In genomic region chrX:2781698-2782097, GRCh38 we compare ENCODE assay signal across 19 cellular contexts. TPM values are rescaled to one million over a fixed set of nuclear protein-coding genes. Genes with fewer than 3 reads are reported as not detected.
DNase-seq lines count a peak whose midpoint lies in the region; ATAC-seq and TF ChIP-seq lines count a peak whose summit lies in the region.
"Had no signal": no experiment of that assay in that cellular context is flagged by ENCODE, and none has a peak within 500 bp of the region (broad histone marks: within the 10 kb centered on the region; RNA-seq: fewer than 3 reads in every experiment).

No MANE protein-coding gene starts in this region.

- in situ Hi-C loops in GM13977 (cut with MboI; ENCODE audit: low pct_unique_long_range_greater_than_20kb, low sequenced_read_pairs, unreplicated experiment) = no loop called here

- CTCF ChIA-PET in CD8-positive, alpha-beta T cell (lab: Charles Lee) = no interaction called here
- CTCF ChIA-PET in SK-N-SH (lab: Yijun Ruan, JAX) = no interaction called here

- no peaks in the 10 kb centered on the region for H4K20me1 ChIP-seq in SK-N-SH (ENCODE audit: insufficient read depth)

- H3K36me3 Mint-ChIP-seq in CD8-positive, alpha-beta T cell = no peaks in the 10 kb centered on the region
- H3K36me3 Mint-ChIP-seq in activated T-cell treated with anti-CD3 and anti-CD28 coated beads, Interleukin-2, amount 50 U/mL, for 72 hours (ENCODE audit: insufficient read depth in 2 of 2) = no peaks in the 10 kb centered on the region
- H3K36me3 Mint-ChIP-seq: activated naive CD4-positive, alpha-beta T cell treated with anti-CD3 and anti-CD28 coated beads, Interleukin-2, amount 50 U/mL, for 24 hours; stimulated activated memory B cell treated with anti-CD40 and anti-IgM and Interleukin-4, amounts not matched to agents 10 μg/mL and 1 μg/mL and 100 μg/mL, for 72 hours had no signal

- no peak for TF ChIP-seq CTCF in CD8-positive, alpha-beta T cell (IDR thresholded peaks at IDR 0.05)
- TF ChIP-seq CTCF in vagina (IDR thresholded peaks at IDR 0.05) (no peak), SK-N-SH (IDR thresholded peaks at IDR 0.05) (no peak), GM13977 (IDR thresholded peaks at IDR 0.05; ENCODE audit: extremely low read depth, insufficient read depth, missing control alignments) (no peak)

- H3K27ac Mint-ChIP-seq in CD8-positive, alpha-beta T cell = no peak overlapping the region
- H3K27ac Mint-ChIP-seq in activated T-cell treated with anti-CD3 and anti-CD28 coated beads, Interleukin-2, amount 50 U/mL, for 72 hours = no peak overlapping the region
- H3K27ac Mint-ChIP-seq: activated naive CD4-positive, alpha-beta T cell treated with anti-CD3 and anti-CD28 coated beads, Interleukin-2, amount 50 U/mL, for 24 hours; dendritic cell treated with granulocyte-macrophage colony-stimulating factor and Interleukin-4, amounts not matched to agents 40 ng/mL and 50 ng/mL, for 4 days; stimulated activated memory B cell treated with anti-CD40 and anti-IgM and Interleukin-4, amounts not matched to agents 10 μg/mL and 1 μg/mL and 100 μg/mL, for 72 hours had no signal

- 34% methylated on average over 6 of the region's 6 CpGs for WGBS in SK-N-SH (ENCODE audit: low lambda C conversion rate)

- no peaks in the 10 kb centered on the region for H3K27me3 ChIP-seq in CD8-positive, alpha-beta T cell (ENCODE audit: insufficient read depth, low read length)
- H3K27me3 ChIP-seq in iPS-20b (ENCODE audit: insufficient read depth, low read length) (no peaks in the 10 kb centered on the region), vagina (no peaks in the 10 kb centered on the region), SK-N-SH (ENCODE audit: insufficient read depth) (peaks cover 15% of the 10 kb centered on the region; the same call in 1 of the 2 replicates)
- H3K27me3 ChIP-seq: brain microvascular endothelial cell, ovary had no signal

- H3K27me3 Mint-ChIP-seq in CD8-positive, alpha-beta T cell (ENCODE audit: low read depth) = no peaks in the 10 kb centered on the region
- H3K27me3 Mint-ChIP-seq in activated T-cell treated with anti-CD3 and anti-CD28 coated beads, Interleukin-2, amount 50 U/mL, for 72 hours (ENCODE audit: low read depth) = peaks cover 14% of the 10 kb centered on the region
- H3K27me3 Mint-ChIP-seq: activated naive CD4-positive, alpha-beta T cell treated with anti-CD3 and anti-CD28 coated beads, Interleukin-2, amount 50 U/mL, for 24 hours had no signal

- H3F3A ChIP-seq in SK-N-SH (replicated peaks; ENCODE audit: insufficient read depth) = no peaks in the 10 kb centered on the region

- POLR2A ChIA-PET in CD8-positive, alpha-beta T cell (lab: Charles Lee) = no interaction called here
- POLR2A ChIA-PET in SK-N-SH (lab: Yijun Ruan, JAX) = no interaction called here

- no peak overlapping the region for H3K4me2 ChIP-seq in SK-N-SH

- H3K9me3 Mint-ChIP-seq in CD8-positive, alpha-beta T cell = no peaks in the 10 kb centered on the region
- no peaks in the 10 kb centered on the region for H3K9me3 Mint-ChIP-seq in activated T-cell treated with anti-CD3 and anti-CD28 coated beads, Interleukin-2, amount 50 U/mL, for 72 hours
- H3K9me3 Mint-ChIP-seq: activated naive CD4-positive, alpha-beta T cell treated with anti-CD3 and anti-CD28 coated beads, Interleukin-2, amount 50 U/mL, for 24 hours; CD8-positive, alpha-beta memory T cell; dendritic cell treated with granulocyte-macrophage colony-stimulating factor and Interleukin-4, amounts not matched to agents 40 ng/mL and 50 ng/mL, for 4 days; stimulated activated memory B cell treated with anti-CD40 and anti-IgM and Interleukin-4, amounts not matched to agents 10 μg/mL and 1 μg/mL and 100 μg/mL, for 72 hours had no signal

- no peaks in the 10 kb centered on the region for H3K4me1 ChIP-seq in CD8-positive, alpha-beta T cell (ENCODE audit: insufficient read depth, low read length)
- H3K4me1 ChIP-seq in iPS-20b (ENCODE audit: insufficient read depth, low read length) = peaks cover 23% of the 10 kb centered on the region
- no peaks in the 10 kb centered on the region for H3K4me1 ChIP-seq in vagina
- H3K4me1 ChIP-seq in SK-N-SH (ENCODE audit: control insufficient read depth in 1 of 2, insufficient read depth in 2 of 2, low read depth in 1 of 2, low read length in 1 of 2) = no peaks in the 10 kb centered on the region

- no peaks in the 10 kb centered on the region for H3K36me3 ChIP-seq in CD8-positive, alpha-beta T cell (ENCODE audit: insufficient read depth, low read length)
- no peaks in the 10 kb centered on the region for H3K36me3 ChIP-seq in iPS-20b (ENCODE audit: insufficient read depth, low read depth, low read length)
- H3K36me3 ChIP-seq in vagina = no peaks in the 10 kb centered on the region
- H3K36me3 ChIP-seq in SK-N-SH (replicated peaks in 1 of 2; ENCODE audit: control insufficient read depth in 1 of 2, insufficient read depth in 2 of 2, low read length in 1 of 2) = no peaks in the 10 kb centered on the region
- H3K36me3 ChIP-seq: brain microvascular endothelial cell, ovary had no signal

- no peak for ATAC-seq in CD8-positive, alpha-beta T cell
- ATAC-seq in GM21526 (IDR thresholded peaks at IDR 0.05; ENCODE audit: low FRiP score, unreplicated experiment) = peak; percentile 50
- no peak for ATAC-seq in activated T-cell treated with anti-CD3 and anti-CD28 coated beads, Interleukin-2, amount 50 U/mL, for 72 hours (replicated peaks in 1 of 2)
- ATAC-seq: esophagus mucosa; stimulated activated memory B cell treated with anti-CD40 and anti-IgM and Interleukin-4, amounts not matched to agents 10 μg/mL and 1 μg/mL and 100 μg/mL, for 72 hours had no signal

- intact Hi-C loops in CD8-positive, alpha-beta T cell (cut with DNase I, micrococcal nuclease) = no loop called here
- intact Hi-C loops in vagina (cut with DNase I) = no loop called here

- DNase-seq in CD8-positive, alpha-beta T cell = no peak
- DNase-seq in Jurkat, Clone E6-1 (ENCODE audit: low read depth, low spot score) = peak; percentile 19
- no peak for DNase-seq in vagina (ENCODE audit: extremely low spot score in 2 of 2)
- DNase-seq in activated T-cell treated with anti-CD3 and anti-CD28 coated beads, Interleukin-2, amount 50 U/mL, for 72 hours = no peak
- no peak for DNase-seq in SK-N-SH
- no peak for DNase-seq in GM13977 (ENCODE audit: low spot score)
- DNase-seq: brain microvascular endothelial cell; CD8-positive, alpha-beta memory T cell; head of caudate nucleus; kidney; NCI-H1105; NCI-H2171; ovary had no signal

- no peaks in the 10 kb centered on the region for H3K79me2 ChIP-seq in SK-N-SH (ENCODE audit: insufficient read depth)

- TF ChIP-seq EP300 in SK-N-SH (IDR thresholded peaks at IDR 0.05; ENCODE audit: borderline replicate concordance in 1 of 2, low read depth in 1 of 2, low read length in 1 of 2) = no peak

- peaks cover 9% of the 10 kb centered on the region for H3K4me1 Mint-ChIP-seq in CD8-positive, alpha-beta T cell (ENCODE audit: low read depth)
- peaks cover 15% of the 10 kb centered on the region for H3K4me1 Mint-ChIP-seq in activated T-cell treated with anti-CD3 and anti-CD28 coated beads, Interleukin-2, amount 50 U/mL, for 72 hours (ENCODE audit: low read depth)
- H3K4me1 Mint-ChIP-seq: activated naive CD4-positive, alpha-beta T cell treated with anti-CD3 and anti-CD28 coated beads, Interleukin-2, amount 50 U/mL, for 24 hours; stimulated activated memory B cell treated with anti-CD40 and anti-IgM and Interleukin-4, amounts not matched to agents 10 μg/mL and 1 μg/mL and 100 μg/mL, for 72 hours had no signal

- H3K9me3 ChIP-seq in CD8-positive, alpha-beta T cell (ENCODE audit: low read length) = no peaks in the 10 kb centered on the region
- H3K9me3 ChIP-seq in iPS-20b (ENCODE audit: insufficient read depth, low read depth, low read length) (no peaks in the 10 kb centered on the region), vagina (no peaks in the 10 kb centered on the region), SK-N-SH (no peaks in the 10 kb centered on the region)
- H3K9me3 ChIP-seq: ovary had no signal

- no peaks in the 10 kb centered on the region for H3K9me2 ChIP-seq in SK-N-SH

- no peak for TF ChIP-seq POLR2A in vagina (IDR thresholded peaks at IDR 0.05)

- no peak overlapping the region for H3K27ac ChIP-seq in CD8-positive, alpha-beta T cell (ENCODE audit: low read depth, low read length)
- H3K27ac ChIP-seq in iPS-20b (ENCODE audit: low read length) (peak overlapping the region; percentile 72), vagina (no peak overlapping the region), SK-N-SH (ENCODE audit: low read depth in 2 of 2, low read length in 1 of 2) (no peak overlapping the region)
- H3K27ac ChIP-seq: brain microvascular endothelial cell, ovary had no signal

- no peak for TF ChIP-seq RAD21 in SK-N-SH (IDR thresholded peaks at IDR 0.05; ENCODE audit: low read length)

- H2AFZ ChIP-seq in SK-N-SH (ENCODE audit: low read depth) = no peak overlapping the region

- H3K9ac ChIP-seq in iPS-20b (ENCODE audit: low read depth, low read length) = peak overlapping the region; percentile 57; the same call in 1 of the 2 replicates
- no peak overlapping the region for H3K9ac ChIP-seq in SK-N-SH

- peak overlapping the region; percentile 35 for H3K4me3 Mint-ChIP-seq in CD8-positive, alpha-beta T cell
- H3K4me3 Mint-ChIP-seq in activated T-cell treated with anti-CD3 and anti-CD28 coated beads, Interleukin-2, amount 50 U/mL, for 72 hours = peak overlapping the region in 1 of 2 donors; percentile 9
- H3K4me3 Mint-ChIP-seq: activated naive CD4-positive, alpha-beta T cell treated with anti-CD3 and anti-CD28 coated beads, Interleukin-2, amount 50 U/mL, for 24 hours; dendritic cell treated with granulocyte-macrophage colony-stimulating factor and Interleukin-4, amounts not matched to agents 40 ng/mL and 50 ng/mL, for 4 days; stimulated activated memory B cell treated with anti-CD40 and anti-IgM and Interleukin-4, amounts not matched to agents 10 μg/mL and 1 μg/mL and 100 μg/mL, for 72 hours had no signal

- H3K4me3 ChIP-seq in CD8-positive, alpha-beta T cell (ENCODE audit: low read depth, low read length) = no peak overlapping the region
- peak overlapping the region; percentile 16 for H3K4me3 ChIP-seq in Jurkat, Clone E6-1 (ENCODE audit: low read length)
- no peak overlapping the region for H3K4me3 ChIP-seq in iPS-20b (ENCODE audit: low read length)
- H3K4me3 ChIP-seq in vagina = no peak overlapping the region
- H3K4me3 ChIP-seq in SK-N-SH (ENCODE audit: low read depth in 2 of 2, low read length in 1 of 2) = no peak overlapping the region
- H3K4me3 ChIP-seq: ovary had no signal

RNA-seq across cellular contexts. Expression of gene XG, which starts 29.9 kb away (rescaled TPM):
- not detected for total RNA-seq in CD8-positive, alpha-beta T cell
- not detected for polyA plus RNA-seq in Jurkat, Clone E6-1 (2012; ENCODE audit: insufficient read depth, insufficient read length)
- 5.9 TPM for total RNA-seq in vagina
- not detected for total RNA-seq in activated T-cell treated with anti-CD3 and anti-CD28 coated beads, Interleukin-2, amount 50 U/mL, for 72 hours
- polyA plus RNA-seq in SK-N-SH (2012; rRNA removed) = 0.42 and 0.76 TPM in 2 replicates
- 0.42 and 0.60 TPM in 2 replicates for polyA plus RNA-seq in SK-N-SH (2012; cell fraction: cytosol; rRNA removed)
- polyA plus RNA-seq in SK-N-SH (2012; cell fraction: nucleus; rRNA removed) = 0.45 and 0.50 TPM in 2 replicates
- total RNA-seq: CD8-positive, alpha-beta memory T cell had no signal
- polyA plus RNA-seq: CD8-positive, alpha-beta memory T cell had no signal

RNA-seq across cellular contexts. Expression of gene GYG2, which starts 47.0 kb away (rescaled TPM):
- total RNA-seq in CD8-positive, alpha-beta T cell = not detected
- polyA plus RNA-seq in Jurkat, Clone E6-1 (2012; ENCODE audit: insufficient read depth, insufficient read length) = not detected
- total RNA-seq in vagina = 15.7 TPM
- not detected for total RNA-seq in activated T-cell treated with anti-CD3 and anti-CD28 coated beads, Interleukin-2, amount 50 U/mL, for 72 hours
- polyA plus RNA-seq in SK-N-SH (2012; rRNA removed) = 1.6 and 1.8 TPM in 2 replicates
- polyA plus RNA-seq in SK-N-SH (2012; cell fraction: cytosol; rRNA removed) = 1.1 and 1.3 TPM in 2 replicates
- polyA plus RNA-seq in SK-N-SH (2012; cell fraction: nucleus; rRNA removed) = 1.3 and 1.5 TPM in 2 replicates
- total RNA-seq: CD8-positive, alpha-beta memory T cell had no signal
- polyA plus RNA-seq: CD8-positive, alpha-beta memory T cell had no signal

Comparison
In these comparisons a context has a peak if more than half of its experiments do, and no peak if none do; other contexts are left out.
1. RNA of gene GYG2, which starts 47.0 kb away (total RNA-seq): 15.7 TPM in vagina (single experiment); not detected in activated T-cell treated with anti-CD3 and anti-CD28 coated beads, Interleukin-2, amount 50 U/mL, for 72 hours and not detected in CD8-positive, alpha-beta T cell; every median in the first group is over 10 times any median in the second.